In the genomic region with DNA sequence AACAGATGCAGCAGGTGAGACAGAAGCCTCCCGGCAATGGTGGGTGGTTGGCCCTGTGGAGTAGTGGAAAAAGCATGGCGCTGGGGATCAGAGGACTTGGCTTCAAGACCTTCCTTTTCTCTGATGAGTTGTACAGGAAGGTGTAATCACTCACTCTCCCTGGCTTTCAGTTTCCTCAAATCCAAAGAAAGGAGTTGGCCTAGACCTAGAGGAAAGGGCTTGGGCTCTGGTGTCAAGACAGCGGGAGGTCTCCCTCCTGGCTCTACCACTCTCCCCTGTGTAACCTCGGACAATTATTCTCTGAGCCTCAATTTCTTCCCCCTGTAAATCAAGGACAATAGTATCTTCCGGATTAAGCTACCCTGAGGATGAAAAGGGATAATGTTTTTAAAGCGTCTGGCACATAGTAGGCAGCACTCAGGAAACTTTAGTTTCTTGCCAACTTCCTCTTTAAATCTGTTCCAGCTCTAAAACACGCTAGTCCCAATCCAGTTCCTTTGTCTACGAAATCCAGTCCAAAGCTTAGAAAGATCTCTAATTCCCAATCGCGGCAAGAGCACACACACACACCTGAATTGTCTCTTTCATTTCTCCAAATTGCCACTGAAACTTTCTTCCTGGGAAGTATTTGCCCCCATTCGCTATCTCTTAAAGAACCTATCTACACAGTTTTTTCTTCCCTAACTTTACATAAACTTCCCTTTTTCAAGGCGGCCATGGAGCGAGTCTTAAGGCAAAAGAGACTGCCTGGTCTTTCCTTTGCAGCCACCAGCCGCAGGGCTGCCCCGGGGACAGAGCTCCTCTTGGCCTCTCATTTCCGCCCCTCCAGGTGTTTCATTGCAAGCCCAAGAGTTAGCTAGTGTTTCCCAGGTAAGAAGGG, we compare ENCODE assay signal across 1 cellular context.
TF ChIP-seq lines count a peak whose summit lies in the region.

No MANE protein-coding gene starts in this region.

TF ChIP-seq in HEK293, 187 proteins besides CTCF, POLR2A, EP300 and RAD21 (continued from another document):
- TF ChIP-seq, protein P1, sequence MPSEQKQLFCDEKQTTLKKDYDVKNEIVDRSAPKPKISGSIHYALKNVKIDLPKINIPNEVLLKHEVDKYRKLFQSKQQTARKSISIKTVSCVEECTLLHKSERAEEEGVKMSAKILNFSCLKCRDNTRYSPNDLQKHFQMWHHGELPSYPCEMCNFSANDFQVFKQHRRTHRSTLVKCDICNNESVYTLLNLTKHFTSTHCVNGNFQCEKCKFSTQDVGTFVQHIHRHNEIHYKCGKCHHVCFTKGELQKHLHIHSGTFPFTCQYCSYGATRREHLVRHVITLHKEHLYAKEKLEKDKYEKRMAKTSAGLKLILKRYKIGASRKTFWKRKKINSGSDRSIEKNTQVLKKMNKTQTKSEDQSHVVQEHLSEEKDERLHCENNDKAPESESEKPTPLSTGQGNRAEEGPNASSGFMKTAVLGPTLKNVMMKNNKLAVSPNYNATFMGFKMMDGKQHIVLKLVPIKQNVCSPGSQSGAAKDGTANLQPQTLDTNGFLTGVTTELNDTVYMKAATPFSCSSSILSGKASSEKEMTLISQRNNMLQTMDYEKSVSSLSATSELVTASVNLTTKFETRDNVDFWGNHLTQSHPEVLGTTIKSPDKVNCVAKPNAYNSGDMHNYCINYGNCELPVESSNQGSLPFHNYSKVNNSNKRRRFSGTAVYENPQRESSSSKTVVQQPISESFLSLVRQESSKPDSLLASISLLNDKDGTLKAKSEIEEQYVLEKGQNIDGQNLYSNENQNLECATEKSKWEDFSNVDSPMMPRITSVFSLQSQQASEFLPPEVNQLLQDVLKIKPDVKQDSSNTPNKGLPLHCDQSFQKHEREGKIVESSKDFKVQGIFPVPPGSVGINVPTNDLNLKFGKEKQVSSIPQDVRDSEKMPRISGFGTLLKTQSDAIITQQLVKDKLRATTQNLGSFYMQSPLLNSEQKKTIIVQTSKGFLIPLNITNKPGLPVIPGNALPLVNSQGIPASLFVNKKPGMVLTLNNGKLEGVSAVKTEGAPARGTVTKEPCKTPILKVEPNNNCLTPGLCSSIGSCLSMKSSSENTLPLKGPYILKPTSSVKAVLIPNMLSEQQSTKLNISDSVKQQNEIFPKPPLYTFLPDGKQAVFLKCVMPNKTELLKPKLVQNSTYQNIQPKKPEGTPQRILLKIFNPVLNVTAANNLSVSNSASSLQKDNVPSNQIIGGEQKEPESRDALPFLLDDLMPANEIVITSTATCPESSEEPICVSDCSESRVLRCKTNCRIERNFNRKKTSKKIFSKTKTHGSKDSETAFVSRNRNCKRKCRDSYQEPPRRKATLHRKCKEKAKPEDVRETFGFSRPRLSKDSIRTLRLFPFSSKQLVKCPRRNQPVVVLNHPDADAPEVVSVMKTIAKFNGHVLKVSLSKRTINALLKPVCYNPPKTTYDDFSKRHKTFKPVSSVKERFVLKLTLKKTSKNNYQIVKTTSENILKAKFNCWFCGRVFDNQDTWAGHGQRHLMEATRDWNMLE (tag by site-specific recombination; conservative IDR thresholded peaks at IDR 0.05; ENCODE audit: low read depth), result peak; percentile 30; the same call in 1 of the 2 replicates
- TF ChIP-seq GLI2 (tag by site-specific recombination; IDR thresholded peaks at IDR 0.05; ENCODE audit: borderline replicate concordance, low read depth), result no peak
- peak; percentile 73 for TF ChIP-seq ZBTB17 (tag by site-specific recombination; IDR thresholded peaks at IDR 0.05)
- no peak for TF ChIP-seq ZNF416 (tag by site-specific recombination; IDR thresholded peaks at IDR 0.05)
- TF ChIP-seq MYNN (tag by site-specific recombination; IDR thresholded peaks at IDR 0.05; ENCODE audit: borderline replicate concordance), result no peak
- TF ChIP-seq, protein P2, sequence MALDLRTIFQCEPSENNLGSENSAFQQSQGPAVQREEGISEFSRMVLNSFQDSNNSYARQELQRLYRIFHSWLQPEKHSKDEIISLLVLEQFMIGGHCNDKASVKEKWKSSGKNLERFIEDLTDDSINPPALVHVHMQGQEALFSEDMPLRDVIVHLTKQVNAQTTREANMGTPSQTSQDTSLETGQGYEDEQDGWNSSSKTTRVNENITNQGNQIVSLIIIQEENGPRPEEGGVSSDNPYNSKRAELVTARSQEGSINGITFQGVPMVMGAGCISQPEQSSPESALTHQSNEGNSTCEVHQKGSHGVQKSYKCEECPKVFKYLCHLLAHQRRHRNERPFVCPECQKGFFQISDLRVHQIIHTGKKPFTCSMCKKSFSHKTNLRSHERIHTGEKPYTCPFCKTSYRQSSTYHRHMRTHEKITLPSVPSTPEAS (tag by site-specific recombination; IDR thresholded peaks at IDR 0.05), result peak; percentile 43; the same call in 1 of the 2 replicates
- TF ChIP-seq SCRT2 (tag by site-specific recombination; IDR thresholded peaks at IDR 0.05), result 0 out of 2 replicates have a peak, but pooled peaks have one; percentile 31
- TF ChIP-seq ZNF23 (tag by site-specific recombination; IDR thresholded peaks at IDR 0.05; ENCODE audit: borderline replicate concordance), result no peak
- peak; percentile 33 for TF ChIP-seq ZIC2 (tag by site-specific recombination; IDR thresholded peaks at IDR 0.05)
- TF ChIP-seq GFI1B (tag by site-specific recombination; IDR thresholded peaks at IDR 0.05), result peak; percentile 56; the same call in 1 of the 2 replicates
- no peak for TF ChIP-seq ZNF514 (tag by site-specific recombination; IDR thresholded peaks at IDR 0.05)
- TF ChIP-seq GLIS2 (tag by site-specific recombination; IDR thresholded peaks at IDR 0.05), result peak; percentile 44; the same call in 1 of the 2 replicates
- TF ChIP-seq ZNF560 (tag by site-specific recombination; IDR thresholded peaks at IDR 0.05; ENCODE audit: borderline replicate concordance), result no peak
- TF ChIP-seq, protein P3, sequence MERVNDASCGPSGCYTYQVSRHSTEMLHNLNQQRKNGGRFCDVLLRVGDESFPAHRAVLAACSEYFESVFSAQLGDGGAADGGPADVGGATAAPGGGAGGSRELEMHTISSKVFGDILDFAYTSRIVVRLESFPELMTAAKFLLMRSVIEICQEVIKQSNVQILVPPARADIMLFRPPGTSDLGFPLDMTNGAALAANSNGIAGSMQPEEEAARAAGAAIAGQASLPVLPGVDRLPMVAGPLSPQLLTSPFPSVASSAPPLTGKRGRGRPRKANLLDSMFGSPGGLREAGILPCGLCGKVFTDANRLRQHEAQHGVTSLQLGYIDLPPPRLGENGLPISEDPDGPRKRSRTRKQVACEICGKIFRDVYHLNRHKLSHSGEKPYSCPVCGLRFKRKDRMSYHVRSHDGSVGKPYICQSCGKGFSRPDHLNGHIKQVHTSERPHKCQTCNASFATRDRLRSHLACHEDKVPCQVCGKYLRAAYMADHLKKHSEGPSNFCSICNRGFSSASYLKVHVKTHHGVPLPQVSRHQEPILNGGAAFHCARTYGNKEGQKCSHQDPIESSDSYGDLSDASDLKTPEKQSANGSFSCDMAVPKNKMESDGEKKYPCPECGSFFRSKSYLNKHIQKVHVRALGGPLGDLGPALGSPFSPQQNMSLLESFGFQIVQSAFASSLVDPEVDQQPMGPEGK (tag by site-specific recombination; IDR thresholded peaks at IDR 0.05), result peak; percentile 25; the same call in 1 of the 2 replicates
- TF ChIP-seq ZNF600 (tag by site-specific recombination; IDR thresholded peaks at IDR 0.05), result no peak
- TF ChIP-seq ZNF501 (tag by site-specific recombination; IDR thresholded peaks at IDR 0.05), result peak; percentile 56; the same call in 1 of the 2 replicates
